ENCODE assay signal across 16 cellular contexts in the genomic region with DNA sequence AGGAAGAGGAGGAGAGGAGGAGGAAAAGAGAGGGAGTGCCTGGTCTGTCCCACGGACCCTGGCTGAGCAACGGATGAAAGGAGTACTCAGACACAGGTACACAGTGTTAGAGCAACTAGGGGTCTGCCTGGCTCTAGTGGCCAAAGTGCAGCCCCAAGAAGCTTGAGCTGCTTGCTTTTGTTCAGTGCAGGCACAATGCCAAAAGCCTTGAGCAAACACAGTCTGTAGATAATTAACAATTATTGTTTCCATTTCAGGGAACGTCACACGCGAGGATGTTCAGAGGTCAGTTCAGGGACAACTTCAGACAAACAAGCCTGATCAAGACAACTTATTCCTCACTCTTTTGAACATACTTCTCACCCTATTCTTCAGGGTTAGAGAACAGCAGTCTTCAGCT. TPM values are rescaled to one million over a fixed set of nuclear protein-coding genes. Genes with fewer than 3 reads are reported as not detected.
DNase-seq lines count a peak whose midpoint lies in the region; ATAC-seq and TF ChIP-seq lines count a peak whose summit lies in the region.
"Had no signal": no experiment of that assay in that cellular context is flagged by ENCODE, and none has a peak within 500 bp of the region (broad histone marks: within the 10 kb centered on the region; RNA-seq: fewer than 3 reads in every experiment).

No MANE protein-coding gene starts in this region.

- H3K4me3 Mint-ChIP-seq in T-helper 17 cell = peak overlapping the region; percentile 10
- H3K4me3 Mint-ChIP-seq: naive thymus-derived CD4-positive, alpha-beta T cell; stimulated activated naive CD8-positive, alpha-beta T cell treated with anti-CD3 and anti-CD28 coated beads, Interleukin-15, Interleukin-2, amounts not matched to agents 100 ng/mL and 50 ng/mL, for 24 hours had no signal

- no peaks in the 10 kb centered on the region for H3K27me3 ChIP-seq in liver (ENCODE audit: control insufficient read depth in 4 of 4, insufficient read depth in 4 of 4, low read length in 3 of 4)
- H3K27me3 ChIP-seq: MG63, ovary had no signal

- WGBS in liver = 20% methylated on average over 5 of the region's 5 CpGs

- H3K27me3 Mint-ChIP-seq in T-helper 17 cell = peaks cover under 1% of the 10 kb centered on the region

- TF ChIP-seq RAD21 in liver (IDR thresholded peaks at IDR 0.05) = peak; percentile 33 to 50

- H3K27ac Mint-ChIP-seq in T-helper 17 cell = no peak overlapping the region
- H3K27ac Mint-ChIP-seq: naive thymus-derived CD4-positive, alpha-beta T cell; stimulated activated naive CD8-positive, alpha-beta T cell treated with anti-CD3 and anti-CD28 coated beads, Interleukin-15, Interleukin-2, amounts not matched to agents 100 ng/mL and 50 ng/mL, for 24 hours had no signal

- peak overlapping the region in 1 of 3 donors; percentile 11 for H3K4me3 ChIP-seq in liver (ENCODE audit: low read depth in 1 of 3, low read length in 3 of 3)
- H3K4me3 ChIP-seq: esophagus muscularis mucosa, MG63, ovary had no signal

- H3K4me1 Mint-ChIP-seq in T-helper 17 cell = no peaks in the 10 kb centered on the region
- H3K4me1 Mint-ChIP-seq: naive thymus-derived CD4-positive, alpha-beta T cell had no signal

- H3K36me3 Mint-ChIP-seq in T-helper 17 cell (ENCODE audit: low read depth) = no peaks in the 10 kb centered on the region

- H3K9ac ChIP-seq in liver (ENCODE audit: low read depth in 1 of 2, low read length in 2 of 2) = peak overlapping the region in 1 of 2 donors; percentile 31

- no peaks in the 10 kb centered on the region for H3K36me3 ChIP-seq in liver (ENCODE audit: control insufficient read depth in 4 of 4, insufficient read depth in 3 of 4, low read depth in 1 of 4, low read length in 3 of 4)
- H3K36me3 ChIP-seq: esophagus muscularis mucosa, MG63, ovary had no signal

- TF ChIP-seq CTCF in liver (IDR thresholded peaks at IDR 0.05; ENCODE audit: low read depth, low read length, missing input control) = no peak

- H3K4me1 ChIP-seq in liver (ENCODE audit: control insufficient read depth in 4 of 4, insufficient read depth in 4 of 4, low read length in 3 of 4) = peaks cover 4 to 42% (median 31%) of the 10 kb centered on the region in 4 donors
- H3K4me1 ChIP-seq: esophagus muscularis mucosa had no signal

- H3K27ac ChIP-seq in liver (ENCODE audit: low read depth in 1 of 2, low read length in 2 of 2) = peak overlapping the region; percentile 44 to 92
- H3K27ac ChIP-seq: esophagus muscularis mucosa, ovary had no signal

- ATAC-seq in T-helper 17 cell = no peak
- ATAC-seq in GM18907 (IDR thresholded peaks at IDR 0.05; ENCODE audit: unreplicated experiment) = no peak
- ATAC-seq: naive thymus-derived CD4-positive, alpha-beta T cell; sciatic nerve had no signal

- DNase-seq in COR-L47 (lab: John Stamatoyannopoulos, UW) (peak; percentile 43), HT-29 (ENCODE audit: low spot score) (peak; percentile 58), T-helper 17 cell (no peak), GOT3 (lab: John Stamatoyannopoulos, UW) (no peak), H4 (ENCODE audit: low spot score) (no peak)
- DNase-seq: activated naive CD4-positive, alpha-beta T cell; central memory CD4-positive, alpha-beta T cell; effector CD4-positive, alpha-beta T cell; MG63; ovary had no signal

- H3K9me3 ChIP-seq in T-helper 17 cell (ENCODE audit: control insufficient read depth, low read length, poor library complexity, severe bottlenecking) (no peaks in the 10 kb centered on the region), liver (ENCODE audit: control insufficient read depth in 4 of 4, low read length in 3 of 4) (peaks cover 0 to 4% (median 0%) of the 10 kb centered on the region in 4 donors)
- H3K9me3 ChIP-seq: esophagus muscularis mucosa, MG63 had no signal

TF ChIP-seq in liver, 16 proteins besides CTCF, POLR2A, EP300 and RAD21:
- no peak for TF ChIP-seq FOXA1 (IDR thresholded peaks at IDR 0.05)
- no peak for TF ChIP-seq ATF3 (IDR thresholded peaks at IDR 0.05)
- TF ChIP-seq HNF4A (conservative IDR thresholded peaks at IDR 0.05) = peak; percentile 65 to 78
- TF ChIP-seq RXRA (IDR thresholded peaks at IDR 0.05) = peak; percentile 78 to 82
- peak; percentile 37 for TF ChIP-seq HNF4G (IDR thresholded peaks at IDR 0.05)
- no peak for TF ChIP-seq TAF1 (conservative IDR thresholded peaks at IDR 0.05)
- TF ChIP-seq MAX (IDR thresholded peaks at IDR 0.05) = peak; percentile 30
- TF ChIP-seq REST (IDR thresholded peaks at IDR 0.05) = peak; percentile 56
- TF ChIP-seq SP1 (IDR thresholded peaks at IDR 0.05) = peak; percentile 69
- TF ChIP-seq EGR1 (IDR thresholded peaks at IDR 0.05; ENCODE audit: low read depth in 2 of 2) = no peak
- TF ChIP-seq, protein P1, sequence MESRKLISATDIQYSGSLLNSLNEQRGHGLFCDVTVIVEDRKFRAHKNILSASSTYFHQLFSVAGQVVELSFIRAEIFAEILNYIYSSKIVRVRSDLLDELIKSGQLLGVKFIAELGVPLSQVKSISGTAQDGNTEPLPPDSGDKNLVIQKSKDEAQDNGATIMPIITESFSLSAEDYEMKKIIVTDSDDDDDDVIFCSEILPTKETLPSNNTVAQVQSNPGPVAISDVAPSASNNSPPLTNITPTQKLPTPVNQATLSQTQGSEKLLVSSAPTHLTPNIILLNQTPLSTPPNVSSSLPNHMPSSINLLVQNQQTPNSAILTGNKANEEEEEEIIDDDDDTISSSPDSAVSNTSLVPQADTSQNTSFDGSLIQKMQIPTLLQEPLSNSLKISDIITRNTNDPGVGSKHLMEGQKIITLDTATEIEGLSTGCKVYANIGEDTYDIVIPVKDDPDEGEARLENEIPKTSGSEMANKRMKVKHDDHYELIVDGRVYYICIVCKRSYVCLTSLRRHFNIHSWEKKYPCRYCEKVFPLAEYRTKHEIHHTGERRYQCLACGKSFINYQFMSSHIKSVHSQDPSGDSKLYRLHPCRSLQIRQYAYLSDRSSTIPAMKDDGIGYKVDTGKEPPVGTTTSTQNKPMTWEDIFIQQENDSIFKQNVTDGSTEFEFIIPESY (IDR thresholded peaks at IDR 0.05) = no peak
- TF ChIP-seq FOXA2 (IDR thresholded peaks at IDR 0.05) = no peak
- peak; percentile 29 for TF ChIP-seq YY1 (IDR thresholded peaks at IDR 0.05)
- peak in 1 of 2 donors; percentile 66 for TF ChIP-seq JUND (IDR thresholded peaks at IDR 0.05)
- TF ChIP-seq NR2F2 (IDR thresholded peaks at IDR 0.05) = no peak

RNA-seq across cellular contexts. Expression of gene ZNF726, which starts 32.2 kb away (rescaled TPM):
- not detected in 2 replicates for total RNA-seq in HT-29 (2014; rRNA removed; shearing (Covaris generic))
- total RNA-seq in T-helper 17 cell = 1 to 10 TPM; 2.8 to 3.3 TPM
- total RNA-seq in liver = 1 to 10 TPM; 1.5 to 8.0 TPM
- under 1 TPM; 0.57 to 0.68 TPM for polyA plus RNA-seq in liver
- 8.9 and 9.3 TPM in 2 replicates for total RNA-seq in H4 (2014; rRNA removed; shearing (Covaris generic))

Comparison
In these comparisons a context has a peak if more than half of its experiments do, and no peak if none do; other contexts are left out.
1. DNase-seq: peak in COR-L47 (single experiment) and HT-29 (single experiment); none in T-helper 17 cell (0 of 3), GOT3 (single experiment) and H4 (single experiment).